Comparison of ENCODE assay signal across 8 cellular contexts in genomic region chr6:82251942-82252341, GRCh38. TPM values are rescaled to one million over a fixed set of nuclear protein-coding genes. Genes with fewer than 3 reads are reported as not detected.
DNase-seq lines count a peak whose midpoint lies in the region; ATAC-seq and TF ChIP-seq lines count a peak whose summit lies in the region.

No MANE protein-coding gene starts in this region.

- DNase-seq in A172 (ENCODE audit: low spot score), result peak; percentile 38
- DNase-seq in GM06990 (ENCODE audit: extremely low read depth, insufficient read length), result no peak
- DNase-seq in NCI-H748 treated with DMSO at 0.1 percent for 48 hours (lab: John Stamatoyannopoulos, UW), result peak; percentile 58
- DNase-seq in endodermal cell, result no peak
- no peak for DNase-seq in psoas muscle
- no peak for DNase-seq in stimulated activated CD4-positive, alpha-beta T cell treated with anti-CD3 and anti-CD28 coated beads, Interleukin-2, amount 100 ng/mL, for 48 hours

- H3K9me3 ChIP-seq in endodermal cell (ENCODE audit: control insufficient read depth, low read length) (peaks cover 6% of the 10 kb centered on the region), psoas muscle (no peaks in the 10 kb centered on the region)

- peaks cover 3% of the 10 kb centered on the region for H3K9me3 Mint-ChIP-seq in endodermal cell

- peaks cover 32% of the 10 kb centered on the region for H3K4me1 Mint-ChIP-seq in endodermal cell

- H3K27ac Mint-ChIP-seq in endodermal cell, result no peak overlapping the region

- no peak overlapping the region for H3K9ac ChIP-seq in endodermal cell (ENCODE audit: extremely low read depth, low read length, poor library complexity, severe bottlenecking)

- H3K27me3 Mint-ChIP-seq in endodermal cell (ENCODE audit: insufficient read depth), result no peaks in the 10 kb centered on the region

- H3K27me3 ChIP-seq in GM06990 (replicated peaks; ENCODE audit: control insufficient read depth, insufficient read depth, low read length) (no peaks in the 10 kb centered on the region), endodermal cell (ENCODE audit: control insufficient read depth, insufficient read depth, low read length, poor library complexity, severe bottlenecking) (no peaks in the 10 kb centered on the region), psoas muscle (ENCODE audit: insufficient read depth in 3 of 3, low read length in 2 of 3) (no peaks in the 10 kb centered on the region)

- intact Hi-C loops in psoas muscle (cut with DNase I), result loop anchor here (5.0 kb wide), 1 partner anchor 805 kb away; no protein-coding TSS in a partner anchor

- H3K27ac ChIP-seq in endodermal cell (ENCODE audit: low read depth, low read length) (no peak overlapping the region), psoas muscle (no peak overlapping the region)

- H3K36me3 Mint-ChIP-seq in endodermal cell (ENCODE audit: low read depth), result no peaks in the 10 kb centered on the region

- H3K4me1 ChIP-seq in endodermal cell (ENCODE audit: control insufficient read depth, insufficient read depth, low read length) (peaks cover 4% of the 10 kb centered on the region), psoas muscle (no peaks in the 10 kb centered on the region)

- no peaks in the 10 kb centered on the region for H3K36me3 ChIP-seq in GM06990 (ENCODE audit: control insufficient read depth, insufficient read depth, low read length)
- no peaks in the 10 kb centered on the region for H3K36me3 ChIP-seq in endodermal cell (ENCODE audit: control insufficient read depth, insufficient read depth, low read length)
- H3K36me3 ChIP-seq in psoas muscle (ENCODE audit: insufficient read depth in 1 of 2, low read depth in 1 of 2), result no peaks in the 10 kb centered on the region

- TF ChIP-seq CTCF in GM06990 (IDR thresholded peaks at IDR 0.05; ENCODE audit: insufficient read depth, low read length, poor library complexity, severe bottlenecking) (peak; percentile 50), endodermal cell (conservative IDR thresholded peaks at IDR 0.05) (peak; percentile 77), psoas muscle (IDR thresholded peaks at IDR 0.05) (peak; percentile 34)

- ATAC-seq in psoas muscle (no peak), GM21737 (IDR thresholded peaks at IDR 0.05; ENCODE audit: unreplicated experiment) (no peak), GM18519 (IDR thresholded peaks at IDR 0.05; ENCODE audit: low FRiP score, unreplicated experiment) (no peak)

- no peak overlapping the region for H3K4me3 Mint-ChIP-seq in endodermal cell

- H3K4me3 ChIP-seq in GM06990 (replicated peaks; ENCODE audit: low read depth, low read length), result no peak overlapping the region
- no peak overlapping the region for H3K4me3 ChIP-seq in endodermal cell (ENCODE audit: low read length)
- no peak overlapping the region for H3K4me3 ChIP-seq in psoas muscle

RNA-seq across cellular contexts. Expression of gene IBTK, which starts 4.4 kb away (rescaled TPM):
- 31.0 and 34.0 TPM in 2 replicates for total RNA-seq in A172 (2014; rRNA removed; shearing (Covaris generic))
- total RNA-seq in endodermal cell, result 10 to 100 TPM; 35.8 to 46.2 TPM
- 29.1 TPM for polyA plus RNA-seq in endodermal cell (2013, experiment 1 of 2)
- 29.0 TPM for polyA plus RNA-seq in endodermal cell (2013, experiment 2 of 2)
- total RNA-seq in psoas muscle, result 10 to 100 TPM; 28.1 to 42.8 (median 31.8) TPM
- 10 to 100 TPM; 23.8 to 35.3 (median 29.3) TPM for polyA plus RNA-seq in psoas muscle

Comparison
In these comparisons a context has a peak if more than half of its experiments do, and no peak if none do; other contexts are left out.
1. DNase-seq: peak in A172 (single experiment) and NCI-H748 treated with DMSO at 0.1 percent for 48 hours (single experiment); none in GM06990 (single experiment), endodermal cell (single experiment), psoas muscle (0 of 2) and stimulated activated CD4-positive, alpha-beta T cell treated with anti-CD3 and anti-CD28 coated beads, Interleukin-2, amount 100 ng/mL, for 48 hours (0 of 2).
2. Peak in every context shown above with its lines, with median percentiles within 50 percentile points of each other: CTCF ChIP-seq.